23 cellular contexts compared by ENCODE assay signal in the genomic region with DNA sequence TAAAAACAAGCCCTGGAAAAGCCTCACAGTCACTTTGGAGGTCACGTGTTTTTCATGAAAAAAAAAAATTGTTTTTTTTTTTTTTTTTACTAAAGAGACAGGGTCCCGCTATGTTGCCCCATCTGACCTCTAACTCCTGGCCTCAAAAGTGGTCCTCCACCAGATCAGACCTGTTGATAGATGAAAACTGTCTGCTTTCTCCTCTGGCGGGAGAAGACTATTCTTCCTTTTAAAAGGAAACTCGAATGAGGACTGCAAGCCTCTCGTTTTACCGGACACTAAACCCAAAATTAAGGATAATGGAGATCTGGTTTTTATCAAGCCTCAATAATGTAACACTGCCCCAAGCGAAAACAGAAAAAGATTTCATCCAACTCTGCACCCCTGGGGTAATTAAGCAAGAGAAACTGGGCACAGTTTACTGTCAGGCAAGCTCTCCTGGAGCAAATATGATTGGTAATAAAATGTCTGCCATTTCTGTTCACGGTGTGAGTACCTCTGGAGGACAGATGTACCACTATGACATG. TPM values are rescaled to one million over a fixed set of nuclear protein-coding genes. Genes with fewer than 3 reads are reported as not detected.
A peak's percentile ranks its signal among the peaks of the same experiment; 100 is the strongest.
DNase-seq lines count a peak whose midpoint lies in the region; ATAC-seq, FAIRE-seq and TF ChIP-seq lines count a peak whose summit lies in the region.
"Had no signal": no experiment of that assay in that cellular context is flagged by ENCODE, and none has a peak within 500 bp of the region (broad histone marks: within the 10 kb centered on the region; RNA-seq: fewer than 3 reads in every experiment).

No MANE protein-coding gene starts in this region.

- H3K9me3 ChIP-seq in AG04450 (ENCODE audit: control insufficient read depth, insufficient read depth, low read length) (no peaks in the 10 kb centered on the region), Panc1 (ENCODE audit: control insufficient read depth, insufficient read depth, low read depth, low read length) (no peaks in the 10 kb centered on the region), fibroblast of lung (ENCODE audit: control insufficient read depth, insufficient read depth, low read depth, low read length) (no peaks in the 10 kb centered on the region), pancreas (no peaks in the 10 kb centered on the region)
- H3K9me3 ChIP-seq: HAP-1, spleen had no signal

- 84 to 88% methylated on average over 8 of the region's 8 CpGs for WGBS in pancreas, 2 donors

- ATAC-seq in Panc1: no peak
- ATAC-seq in GM21423 (IDR thresholded peaks at IDR 0.05; ENCODE audit: unreplicated experiment): no peak
- ATAC-seq in GM18858 (IDR thresholded peaks at IDR 0.05; ENCODE audit: unreplicated experiment): no peak
- no peak for ATAC-seq in pancreas
- ATAC-seq: GM12878; stimulated activated naive CD8-positive, alpha-beta T cell treated with anti-CD3 and anti-CD28 coated beads, Interleukin-15, Interleukin-2, amounts not matched to agents 100 U/mL and 50 U/mL, for 24 hours had no signal

- no peaks in the 10 kb centered on the region for H4K20me1 ChIP-seq in fibroblast of lung (ENCODE audit: control insufficient read depth, extremely low read depth, insufficient read depth, low read length)

- no peak overlapping the region for H2AFZ ChIP-seq in fibroblast of lung (ENCODE audit: low read length)

- intact Hi-C loops in Panc1 (cut with micrococcal nuclease; ENCODE audit: unreplicated experiment): no loop called here
- intact Hi-C loops in pancreas (cut with DNase I): no loop called here

- POLR2A ChIA-PET in AG04450 (lab: Yijun Ruan, JAX): no interaction called here
- POLR2A ChIA-PET in Panc1 (lab: Charles Lee): no interaction called here

- in situ Hi-C loops in Panc1 (cut with HindIII; ENCODE audit: low pct_unique_long_range_greater_than_20kb, low sequenced_read_pairs): no loop called here

- FAIRE-seq in pancreas (lab: Jason Lieb, UNC): no peak
- FAIRE-seq: A204.1, GM12878 had no signal

- H3K27ac ChIP-seq in AG04450 (ENCODE audit: low read depth, low read length): peak overlapping the region; percentile 11
- peak overlapping the region; percentile 82 for H3K27ac ChIP-seq in Panc1 (ENCODE audit: low read length)
- peak overlapping the region; percentile 99 for H3K27ac ChIP-seq in fibroblast of lung (ENCODE audit: insufficient read depth, low read length)
- peak overlapping the region; percentile 26 for H3K27ac ChIP-seq in rectal smooth muscle tissue (ENCODE audit: low read depth, low read length)
- H3K27ac ChIP-seq in pancreas: peak overlapping the region in 1 of 4 donors; percentile 30

- no peak for TF ChIP-seq CTCF in AG04450 (IDR thresholded peaks at IDR 0.05; ENCODE audit: low read depth, low read length)
- TF ChIP-seq CTCF in Panc1 (IDR thresholded peaks at IDR 0.05): no peak
- no peak for TF ChIP-seq CTCF in fibroblast of lung (conservative IDR thresholded peaks at IDR 0.05 in 1 of 2, IDR thresholded peaks at IDR 0.05 in 1 of 2; ENCODE audit: low read depth in 1 of 2, low read length in 2 of 2)
- no peak for TF ChIP-seq CTCF in pancreas (IDR thresholded peaks at IDR 0.05)

- H3K4me3 ChIP-seq in AG04450 (ENCODE audit: low read depth, low read length) (no peak overlapping the region), Panc1 (ENCODE audit: low read depth in 2 of 2, low read length in 2 of 2) (no peak overlapping the region), fibroblast of lung (replicated peaks in 1 of 4; ENCODE audit: control extremely low read depth in 1 of 4, insufficient read depth in 1 of 4, low read depth in 3 of 4, low read length in 4 of 4) (no peak overlapping the region), rectal smooth muscle tissue (ENCODE audit: low read length) (no peak overlapping the region), pancreas (no peak overlapping the region)
- H3K4me3 ChIP-seq: GM12878, HAP-1, spleen had no signal

- no TSS peak for BruUV-seq in Panc1 (replicated peaks; lab: Mats Ljungman, UMichigan)

- no peaks in the 10 kb centered on the region for H3K27me3 ChIP-seq in AG04450 (ENCODE audit: control insufficient read depth, insufficient read depth, low read length)
- H3K27me3 ChIP-seq in Panc1 (ENCODE audit: control insufficient read depth, insufficient read depth, low read length): no peaks in the 10 kb centered on the region
- no peaks in the 10 kb centered on the region for H3K27me3 ChIP-seq in fibroblast of lung (ENCODE audit: control insufficient read depth, insufficient read depth, low read length)
- no peaks in the 10 kb centered on the region for H3K27me3 ChIP-seq in rectal smooth muscle tissue (ENCODE audit: control insufficient read depth, insufficient read depth, low read length)
- H3K27me3 ChIP-seq in pancreas: no peaks in the 10 kb centered on the region

- DNase-seq in AG04450 (ENCODE audit: low read depth, low spot score): no peak
- no peak for DNase-seq in Panc1 (ENCODE audit: low read depth, low spot score)
- no peak for DNase-seq in fibroblast of lung (ENCODE audit: low read depth in 2 of 2)
- DNase-seq in NAMALWA (ENCODE audit: low spot score): no peak
- no peak for DNase-seq in pancreas
- DNase-seq: activated B cell treated with CpG ODN at 0.5 μM for 24 hours; activated CD4-positive, alpha-beta T cell treated with anti-CD3 and anti-CD28 coated beads, Interleukin-2, amount 50 U/mL, for 4 hours; C1 segment of cervical spinal cord; Calu3; NCI-H1417; NCI-H2081; NCI-H82; nucleus accumbens; retina; spleen; stimulated activated naive CD8-positive, alpha-beta T cell treated with anti-CD3 and anti-CD28 coated beads, Interleukin-15, Interleukin-2, amounts not matched to agents 100 U/mL and 50 U/mL, for 24 hours; SW 1271 had no signal

- H3K36me3 ChIP-seq in Panc1 (ENCODE audit: control insufficient read depth, insufficient read depth, low read length): no peaks in the 10 kb centered on the region
- H3K36me3 ChIP-seq in fibroblast of lung (ENCODE audit: control insufficient read depth, insufficient read depth, low read length): no peaks in the 10 kb centered on the region
- no peaks in the 10 kb centered on the region for H3K36me3 ChIP-seq in rectal smooth muscle tissue (ENCODE audit: control insufficient read depth, insufficient read depth, low read length)
- no peaks in the 10 kb centered on the region for H3K36me3 ChIP-seq in pancreas

- CTCF ChIA-PET in AG04450 (lab: Charles Lee): no interaction called here
- CTCF ChIA-PET in Panc1 (lab: Charles Lee): no interaction called here

- no peak overlapping the region for H3K4me2 ChIP-seq in fibroblast of lung (ENCODE audit: extremely low read depth, insufficient read depth, low read length)

- no peak overlapping the region for H3K9ac ChIP-seq in fibroblast of lung (ENCODE audit: insufficient read depth, low read length)
- no peak overlapping the region for H3K9ac ChIP-seq in rectal smooth muscle tissue (ENCODE audit: low read length)

- H3K4me1 ChIP-seq in Panc1 (ENCODE audit: control insufficient read depth, insufficient read depth, low read length): peaks cover 47% of the 10 kb centered on the region
- H3K4me1 ChIP-seq in fibroblast of lung (ENCODE audit: control insufficient read depth, extremely low read depth, insufficient read depth, low read length): peaks cover 37% of the 10 kb centered on the region
- peaks cover 30% of the 10 kb centered on the region for H3K4me1 ChIP-seq in rectal smooth muscle tissue (ENCODE audit: control insufficient read depth, insufficient read depth, low read length)
- peaks cover 24 to 35% (median 30%) of the 10 kb centered on the region in 3 donors for H3K4me1 ChIP-seq in pancreas

- peaks cover 53% of the 10 kb centered on the region for H3K79me2 ChIP-seq in fibroblast of lung (ENCODE audit: control insufficient read depth, insufficient read depth, low read length)

RNA-seq across cellular contexts. Expression of a gene that starts 25.8 kb away (rescaled TPM):
- polyA plus RNA-seq in AG04450 (2011; rRNA removed) (6.2 and 7.9 TPM in 2 replicates), fibroblast of lung (6.4 and 8.6 TPM in 2 replicates), pancreas (10 to 100 TPM; 10.7 to 11.2 TPM)
- 13.4 and 15.4 TPM in 2 replicates for polyA minus RNA-seq in AG04450 (2011; rRNA and poly(A)+ RNA removed)
- total RNA-seq in Panc1 (2021; ENCODE audit: unreplicated experiment) (35.0 TPM), fibroblast of lung (15.4 and 16.3 TPM in 2 replicates), pancreas (10 to 100 TPM; 12.1 to 20.0 (median 13.1) TPM)
- 20.3 TPM for polyA plus RNA-seq in Panc1 (2012; ENCODE audit: insufficient read length)
- 12.6 and 13.5 TPM in 2 replicates for polyA plus RNA-seq in fibroblast of lung (2012)
- polyA minus RNA-seq in fibroblast of lung (ENCODE audit: low replicate concordance): 19.5 and 24.6 TPM in 2 replicates
